Comparison of ENCODE assay signal across 15 cellular contexts in genomic region chr2:207251573-207252192, GRCh38.
DNase-seq lines count a peak whose midpoint lies in the region; TF ChIP-seq lines count a peak whose summit lies in the region.
"Had no signal": no experiment of that assay in that cellular context is flagged by ENCODE, and none has a peak within 500 bp of the region (broad histone marks: within the 10 kb centered on the region; RNA-seq: fewer than 3 reads in every experiment).

No MANE protein-coding gene starts in this region.

- intact Hi-C loops in activated T-helper 2 cell treated with anti-CD3 and anti-CD28 coated beads, Interferon-gamma antibody, Interleukin-2, Interleukin-4, amounts not matched to agents 10 μg/mL and 5 μg/mL and 100 μg/mL, durations not matched to agents 14 hours and 24 hours and 36 hours (cut with micrococcal nuclease), result loop anchor here (1.0 kb wide), 6 partner anchors 10 to 81 kb away; no protein-coding TSS in a partner anchor
- intact Hi-C loops in left ventricle myocardium inferior (cut with micrococcal nuclease), result no loop called here
- intact Hi-C loops in activated T-helper 1 cell treated with anti-CD3 and anti-CD28 coated beads, Interleukin-12 subunit alpha, Interleukin-12 subunit beta, Interleukin-2, Interleukin-4 antibody, amounts not matched to agents 30 ng/mL and 10 ng/mL and 1 ng/mL, durations not matched to agents 14 hours and 24 hours and 36 hours (cut with micrococcal nuclease), result loop anchor here (1.0 kb wide), 1 partner anchor 10 kb away; no protein-coding TSS in a partner anchor

- H3K4me3 ChIP-seq in neural cell (ENCODE audit: low read length), result no peak overlapping the region
- H3K4me3 ChIP-seq in left ventricle myocardium inferior, result no peak overlapping the region
- H3K4me3 ChIP-seq: body of pancreas, Peyer's patch, right atrium auricular region, thoracic aorta had no signal

- H3K4me1 ChIP-seq in left ventricle myocardium inferior, result peaks cover 8% of the 10 kb centered on the region
- H3K4me1 ChIP-seq: body of pancreas, Peyer's patch had no signal

- TF ChIP-seq RAD21 in neural cell (conservative IDR thresholded peaks at IDR 0.05), result no peak

- H4K20me1 ChIP-seq in neural cell (ENCODE audit: insufficient read depth), result no peaks in the 10 kb centered on the region

- TF ChIP-seq EP300 in neural cell (conservative IDR thresholded peaks at IDR 0.05; ENCODE audit: poor library complexity, severe bottlenecking), result no peak

- peak; percentile 36 for DNase-seq in EH (ENCODE audit: low read depth)
- DNase-seq in HT1080 (ENCODE audit: low read depth), result peak; percentile 63
- peak; percentile 26 for DNase-seq in activated T-helper 2 cell treated with anti-CD3 and anti-CD28 coated beads, Interferon-gamma antibody, Interleukin-2, Interleukin-4, amounts not matched to agents 10 μg/mL and 5 μg/mL and 100 μg/mL, durations not matched to agents 14 hours and 24 hours and 36 hours (ENCODE audit: low spot score)
- DNase-seq in NCI-H345 (lab: John Stamatoyannopoulos, UW), result no peak
- no peak for DNase-seq in left ventricle myocardium inferior
- no peak for DNase-seq in activated T-helper 1 cell treated with anti-CD3 and anti-CD28 coated beads, Interleukin-12 subunit alpha, Interleukin-12 subunit beta, Interleukin-2, Interleukin-4 antibody, amounts not matched to agents 30 ng/mL and 10 ng/mL and 1 ng/mL, durations not matched to agents 14 hours and 24 hours and 36 hours (ENCODE audit: low spot score)
- DNase-seq: body of pancreas; CD8-positive, alpha-beta memory T cell; naive thymus-derived CD8-positive, alpha-beta T cell; NCI-H1105; NCI-H524; Peyer's patch had no signal

- no peaks in the 10 kb centered on the region for H3K27me3 ChIP-seq in neural cell (ENCODE audit: insufficient read depth, low read depth, low read length)
- no peaks in the 10 kb centered on the region for H3K27me3 ChIP-seq in left ventricle myocardium inferior (ENCODE audit: low read depth)
- H3K27me3 ChIP-seq: body of pancreas, Peyer's patch, right atrium auricular region had no signal

- peak overlapping the region; percentile 63 for H3K27ac ChIP-seq in neural cell (ENCODE audit: low read length)
- H3K27ac ChIP-seq in left ventricle myocardium inferior (replicated peaks), result no peak overlapping the region
- H3K27ac ChIP-seq: body of pancreas, Peyer's patch, right atrium auricular region, thoracic aorta had no signal

- H3K9me3 Mint-ChIP-seq in activated T-helper 2 cell treated with anti-CD3 and anti-CD28 coated beads, Interferon-gamma antibody, Interleukin-2, Interleukin-4, amounts not matched to agents 10 μg/mL and 5 μg/mL and 100 μg/mL, durations not matched to agents 14 hours and 24 hours and 36 hours, result no peaks in the 10 kb centered on the region
- H3K9me3 Mint-ChIP-seq in activated T-helper 1 cell treated with anti-CD3 and anti-CD28 coated beads, Interleukin-12 subunit alpha, Interleukin-12 subunit beta, Interleukin-2, Interleukin-4 antibody, amounts not matched to agents 30 ng/mL and 10 ng/mL and 1 ng/mL, durations not matched to agents 14 hours and 24 hours and 36 hours, result no peaks in the 10 kb centered on the region
- H3K9me3 Mint-ChIP-seq: CD8-positive, alpha-beta memory T cell; naive thymus-derived CD8-positive, alpha-beta T cell had no signal

- H3K4me3 Mint-ChIP-seq in activated T-helper 2 cell treated with anti-CD3 and anti-CD28 coated beads, Interferon-gamma antibody, Interleukin-2, Interleukin-4, amounts not matched to agents 10 μg/mL and 5 μg/mL and 100 μg/mL, durations not matched to agents 14 hours and 24 hours and 36 hours (ENCODE audit: low read depth), result peak overlapping the region; percentile 24
- no peak overlapping the region for H3K4me3 Mint-ChIP-seq in activated T-helper 1 cell treated with anti-CD3 and anti-CD28 coated beads, Interleukin-12 subunit alpha, Interleukin-12 subunit beta, Interleukin-2, Interleukin-4 antibody, amounts not matched to agents 30 ng/mL and 10 ng/mL and 1 ng/mL, durations not matched to agents 14 hours and 24 hours and 36 hours
- H3K4me3 Mint-ChIP-seq: CD8-positive, alpha-beta memory T cell; naive thymus-derived CD8-positive, alpha-beta T cell had no signal

- no peaks in the 10 kb centered on the region for H3F3A ChIP-seq in neural cell (ENCODE audit: insufficient read depth, low read length, poor library complexity, severe bottlenecking)

- H3K27ac Mint-ChIP-seq in activated T-helper 2 cell treated with anti-CD3 and anti-CD28 coated beads, Interferon-gamma antibody, Interleukin-2, Interleukin-4, amounts not matched to agents 10 μg/mL and 5 μg/mL and 100 μg/mL, durations not matched to agents 14 hours and 24 hours and 36 hours, result peak overlapping the region; percentile 89
- no peak overlapping the region for H3K27ac Mint-ChIP-seq in activated T-helper 1 cell treated with anti-CD3 and anti-CD28 coated beads, Interleukin-12 subunit alpha, Interleukin-12 subunit beta, Interleukin-2, Interleukin-4 antibody, amounts not matched to agents 30 ng/mL and 10 ng/mL and 1 ng/mL, durations not matched to agents 14 hours and 24 hours and 36 hours

- H3K4me1 Mint-ChIP-seq in activated T-helper 2 cell treated with anti-CD3 and anti-CD28 coated beads, Interferon-gamma antibody, Interleukin-2, Interleukin-4, amounts not matched to agents 10 μg/mL and 5 μg/mL and 100 μg/mL, durations not matched to agents 14 hours and 24 hours and 36 hours (ENCODE audit: low read depth), result peaks cover 77% of the 10 kb centered on the region
- peaks cover 36% of the 10 kb centered on the region for H3K4me1 Mint-ChIP-seq in activated T-helper 1 cell treated with anti-CD3 and anti-CD28 coated beads, Interleukin-12 subunit alpha, Interleukin-12 subunit beta, Interleukin-2, Interleukin-4 antibody, amounts not matched to agents 30 ng/mL and 10 ng/mL and 1 ng/mL, durations not matched to agents 14 hours and 24 hours and 36 hours (ENCODE audit: low read depth)
- H3K4me1 Mint-ChIP-seq: CD8-positive, alpha-beta memory T cell had no signal

- no peak for TF ChIP-seq CTCF in neural cell (IDR thresholded peaks at IDR 0.05; ENCODE audit: poor library complexity, severe bottlenecking)
- no peak for TF ChIP-seq CTCF in left ventricle myocardium inferior (IDR thresholded peaks at IDR 0.05; ENCODE audit: borderline replicate concordance)

- no peak overlapping the region for H3K4me2 ChIP-seq in neural cell (ENCODE audit: low read length)

- H3K9me3 ChIP-seq in neural cell (ENCODE audit: low read length) (no peaks in the 10 kb centered on the region), left ventricle myocardium inferior (replicated peaks) (no peaks in the 10 kb centered on the region)
- H3K9me3 ChIP-seq: body of pancreas, Peyer's patch, right atrium auricular region, thoracic aorta had no signal

- no peaks in the 10 kb centered on the region for H3K9me2 ChIP-seq in neural cell (ENCODE audit: insufficient read depth, low read length)

- H3K27me3 Mint-ChIP-seq in activated T-helper 2 cell treated with anti-CD3 and anti-CD28 coated beads, Interferon-gamma antibody, Interleukin-2, Interleukin-4, amounts not matched to agents 10 μg/mL and 5 μg/mL and 100 μg/mL, durations not matched to agents 14 hours and 24 hours and 36 hours (ENCODE audit: low read depth), result no peaks in the 10 kb centered on the region
- H3K27me3 Mint-ChIP-seq in activated T-helper 1 cell treated with anti-CD3 and anti-CD28 coated beads, Interleukin-12 subunit alpha, Interleukin-12 subunit beta, Interleukin-2, Interleukin-4 antibody, amounts not matched to agents 30 ng/mL and 10 ng/mL and 1 ng/mL, durations not matched to agents 14 hours and 24 hours and 36 hours (ENCODE audit: insufficient read depth), result peaks cover 2% of the 10 kb centered on the region
- H3K27me3 Mint-ChIP-seq: naive thymus-derived CD8-positive, alpha-beta T cell had no signal

- peak overlapping the region; percentile 14 for H3K9ac ChIP-seq in neural cell (ENCODE audit: low read length)

- H3K36me3 ChIP-seq in neural cell (ENCODE audit: insufficient read depth, low read length) (no peaks in the 10 kb centered on the region), left ventricle myocardium inferior (no peaks in the 10 kb centered on the region)
- H3K36me3 ChIP-seq: Peyer's patch, right atrium auricular region, thoracic aorta had no signal

- H3K79me2 ChIP-seq in neural cell (replicated peaks; ENCODE audit: insufficient read depth, low read length), result no peaks in the 10 kb centered on the region

- H3K36me3 Mint-ChIP-seq in activated T-helper 2 cell treated with anti-CD3 and anti-CD28 coated beads, Interferon-gamma antibody, Interleukin-2, Interleukin-4, amounts not matched to agents 10 μg/mL and 5 μg/mL and 100 μg/mL, durations not matched to agents 14 hours and 24 hours and 36 hours (ENCODE audit: low read depth), result peaks cover 3% of the 10 kb centered on the region
- H3K36me3 Mint-ChIP-seq in activated T-helper 1 cell treated with anti-CD3 and anti-CD28 coated beads, Interleukin-12 subunit alpha, Interleukin-12 subunit beta, Interleukin-2, Interleukin-4 antibody, amounts not matched to agents 30 ng/mL and 10 ng/mL and 1 ng/mL, durations not matched to agents 14 hours and 24 hours and 36 hours (ENCODE audit: low read depth), result no peaks in the 10 kb centered on the region
- H3K36me3 Mint-ChIP-seq: CD8-positive, alpha-beta memory T cell; naive thymus-derived CD8-positive, alpha-beta T cell had no signal

- H2AFZ ChIP-seq in neural cell (ENCODE audit: low read depth, low read length), result no peak overlapping the region

TF ChIP-seq in neural cell, 6 proteins besides CTCF, POLR2A, EP300 and RAD21 (continues in another document):
- TF ChIP-seq POLR2AphosphoS5 (IDR thresholded peaks at IDR 0.05), result no peak
- no peak for TF ChIP-seq MXI1 (conservative IDR thresholded peaks at IDR 0.05; ENCODE audit: poor library complexity, severe bottlenecking)

Comparison
In these comparisons a context has a peak if more than half of its experiments do, and no peak if none do; other contexts are left out.
1. DNase-seq: peak in EH (single experiment), HT1080 (single experiment) and activated T-helper 2 cell treated with anti-CD3 and anti-CD28 coated beads, Interferon-gamma antibody, Interleukin-2, Interleukin-4, amounts not matched to agents 10 μg/mL and 5 μg/mL and 100 μg/mL, durations not matched to agents 14 hours and 24 hours and 36 hours (single experiment); none in NCI-H345 (single experiment), left ventricle myocardium inferior (single experiment) and activated T-helper 1 cell treated with anti-CD3 and anti-CD28 coated beads, Interleukin-12 subunit alpha, Interleukin-12 subunit beta, Interleukin-2, Interleukin-4 antibody, amounts not matched to agents 30 ng/mL and 10 ng/mL and 1 ng/mL, durations not matched to agents 14 hours and 24 hours and 36 hours (single experiment).